1 cellular context compared by ENCODE assay signal in the genomic region with DNA sequence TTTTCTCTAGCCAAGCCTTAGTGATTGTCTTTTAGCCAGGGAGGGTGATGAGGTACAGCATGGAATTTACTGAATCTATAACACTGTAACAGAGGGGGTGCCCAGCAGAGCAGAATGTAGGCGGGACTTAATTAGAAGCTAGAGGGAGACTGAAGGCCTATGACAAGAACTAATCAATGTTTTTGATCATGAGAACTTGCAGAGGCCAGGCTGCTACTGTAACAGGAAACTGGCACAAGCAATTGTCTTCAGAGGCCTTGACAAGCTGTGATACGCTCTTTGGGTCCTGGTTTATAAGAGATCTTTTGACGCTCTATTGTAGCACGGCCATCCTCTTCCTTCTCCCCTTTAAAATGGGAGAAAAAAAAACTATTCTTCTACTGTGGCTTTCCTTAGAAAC.
TF ChIP-seq lines count a peak whose summit lies in the region.

No MANE protein-coding gene starts in this region.

TF ChIP-seq in GM23338, 12 proteins besides CTCF, POLR2A, EP300 and RAD21:
- TF ChIP-seq, protein P1, sequence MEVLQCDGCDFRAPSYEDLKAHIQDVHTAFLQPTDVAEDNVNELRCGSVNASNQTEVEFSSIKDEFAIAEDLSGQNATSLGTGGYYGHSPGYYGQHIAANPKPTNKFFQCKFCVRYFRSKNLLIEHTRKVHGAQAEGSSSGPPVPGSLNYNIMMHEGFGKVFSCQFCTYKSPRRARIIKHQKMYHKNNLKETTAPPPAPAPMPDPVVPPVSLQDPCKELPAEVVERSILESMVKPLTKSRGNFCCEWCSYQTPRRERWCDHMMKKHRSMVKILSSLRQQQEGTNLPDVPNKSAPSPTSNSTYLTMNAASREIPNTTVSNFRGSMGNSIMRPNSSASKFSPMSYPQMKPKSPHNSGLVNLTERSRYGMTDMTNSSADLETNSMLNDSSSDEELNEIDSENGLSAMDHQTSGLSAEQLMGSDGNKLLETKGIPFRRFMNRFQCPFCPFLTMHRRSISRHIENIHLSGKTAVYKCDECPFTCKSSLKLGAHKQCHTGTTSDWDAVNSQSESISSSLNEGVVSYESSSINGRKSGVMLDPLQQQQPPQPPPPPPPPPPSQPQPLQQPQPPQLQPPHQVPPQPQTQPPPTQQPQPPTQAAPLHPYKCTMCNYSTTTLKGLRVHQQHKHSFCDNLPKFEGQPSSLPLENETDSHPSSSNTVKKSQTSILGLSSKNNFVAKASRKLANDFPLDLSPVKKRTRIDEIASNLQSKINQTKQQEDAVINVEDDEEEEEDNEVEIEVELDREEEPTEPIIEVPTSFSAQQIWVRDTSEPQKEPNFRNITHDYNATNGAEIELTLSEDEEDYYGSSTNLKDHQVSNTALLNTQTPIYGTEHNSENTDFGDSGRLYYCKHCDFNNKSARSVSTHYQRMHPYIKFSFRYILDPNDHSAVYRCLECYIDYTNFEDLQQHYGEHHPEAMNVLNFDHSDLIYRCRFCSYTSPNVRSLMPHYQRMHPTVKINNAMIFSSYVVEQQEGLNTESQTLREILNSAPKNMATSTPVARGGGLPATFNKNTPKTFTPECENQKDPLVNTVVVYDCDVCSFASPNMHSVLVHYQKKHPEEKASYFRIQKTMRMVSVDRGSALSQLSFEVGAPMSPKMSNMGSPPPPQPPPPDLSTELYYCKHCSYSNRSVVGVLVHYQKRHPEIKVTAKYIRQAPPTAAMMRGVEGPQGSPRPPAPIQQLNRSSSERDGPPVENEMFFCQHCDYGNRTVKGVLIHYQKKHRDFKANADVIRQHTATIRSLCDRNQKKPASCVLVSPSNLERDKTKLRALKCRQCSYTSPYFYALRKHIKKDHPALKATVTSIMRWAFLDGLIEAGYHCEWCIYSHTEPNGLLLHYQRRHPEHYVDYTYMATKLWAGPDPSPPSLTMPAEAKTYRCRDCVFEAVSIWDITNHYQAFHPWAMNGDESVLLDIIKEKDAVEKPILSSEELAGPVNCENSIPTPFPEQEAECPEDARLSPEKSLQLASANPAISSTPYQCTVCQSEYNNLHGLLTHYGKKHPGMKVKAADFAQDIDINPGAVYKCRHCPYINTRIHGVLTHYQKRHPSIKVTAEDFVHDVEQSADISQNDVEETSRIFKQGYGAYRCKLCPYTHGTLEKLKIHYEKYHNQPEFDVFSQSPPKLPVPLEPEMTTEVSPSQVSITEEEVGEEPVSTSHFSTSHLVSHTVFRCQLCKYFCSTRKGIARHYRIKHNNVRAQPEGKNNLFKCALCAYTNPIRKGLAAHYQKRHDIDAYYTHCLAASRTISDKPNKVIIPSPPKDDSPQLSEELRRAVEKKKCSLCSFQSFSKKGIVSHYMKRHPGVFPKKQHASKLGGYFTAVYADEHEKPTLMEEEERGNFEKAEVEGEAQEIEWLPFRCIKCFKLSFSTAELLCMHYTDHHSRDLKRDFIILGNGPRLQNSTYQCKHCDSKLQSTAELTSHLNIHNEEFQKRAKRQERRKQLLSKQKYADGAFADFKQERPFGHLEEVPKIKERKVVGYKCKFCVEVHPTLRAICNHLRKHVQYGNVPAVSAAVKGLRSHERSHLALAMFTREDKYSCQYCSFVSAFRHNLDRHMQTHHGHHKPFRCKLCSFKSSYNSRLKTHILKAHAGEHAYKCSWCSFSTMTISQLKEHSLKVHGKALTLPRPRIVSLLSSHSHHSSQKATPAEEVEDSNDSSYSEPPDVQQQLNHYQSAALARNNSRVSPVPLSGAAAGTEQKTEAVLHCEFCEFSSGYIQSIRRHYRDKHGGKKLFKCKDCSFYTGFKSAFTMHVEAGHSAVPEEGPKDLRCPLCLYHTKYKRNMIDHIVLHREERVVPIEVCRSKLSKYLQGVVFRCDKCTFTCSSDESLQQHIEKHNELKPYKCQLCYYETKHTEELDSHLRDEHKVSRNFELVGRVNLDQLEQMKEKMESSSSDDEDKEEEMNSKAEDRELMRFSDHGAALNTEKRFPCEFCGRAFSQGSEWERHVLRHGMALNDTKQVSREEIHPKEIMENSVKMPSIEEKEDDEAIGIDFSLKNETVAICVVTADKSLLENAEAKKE (CRISPR knock-in tag; IDR thresholded peaks at IDR 0.05) = no peak
- TF ChIP-seq POLR2AphosphoS5 (IDR thresholded peaks at IDR 0.05; ENCODE audit: low read depth) (no peak), EZH2 (IDR thresholded peaks at IDR 0.05; ENCODE audit: low read depth, unreplicated experiment) (no peak)
